17 cellular contexts compared by ENCODE assay signal in genomic region chr2:210965472-210965871, GRCh38.
"Had no signal": no experiment of that assay in that cellular context is flagged by ENCODE, and none has a peak within 500 bp of the region (broad histone marks: within the 10 kb centered on the region; RNA-seq: fewer than 3 reads in every experiment).

No MANE protein-coding gene starts in this region.

- DNase-seq: activated B cell treated with CpG ODN at 0.5 μM for 24 hours; activated CD4-positive, alpha-beta T cell treated with anti-CD3 and anti-CD28 coated beads, Interleukin-2, amount 10 ng/mL, durations not matched to agents 24 days and 14 days; activated CD8-positive, alpha-beta T cell treated with anti-CD3 and anti-CD28 coated beads for 36 hours; activated naive CD4-positive, alpha-beta T cell; activated T-cell treated with anti-CD3 and anti-CD28 coated beads, Interleukin-2, amount 50 U/mL, for 1 hour; aorta; effector CD8-positive, alpha-beta T cell; foreskin melanocyte; glutamatergic neuron; hippocampal formation; lower lobe of right lung; natural killer cell; pancreas; stimulated activated naive B cell treated with anti-CD40 and anti-IgM and Interleukin-4, amounts not matched to agents 10 μg/mL and 1 μg/mL and 100 μg/mL, for 72 hours; T-cell; upper lobe of right lung had no signal

- H3K4me3 ChIP-seq: lower lobe of right lung, pancreas, upper lobe of right lung had no signal

- H3K36me3 ChIP-seq: lower lobe of right lung, pancreas, upper lobe of right lung had no signal

- H3K27me3 ChIP-seq: pancreas, upper lobe of right lung had no signal

- FAIRE-seq: keratinocyte, pancreas had no signal
